Comparison of ENCODE assay signal across 14 cellular contexts in genomic region chr17:39916918-39917317, GRCh38. TPM values are rescaled to one million over a fixed set of nuclear protein-coding genes. Genes with fewer than 3 reads are reported as not detected.
DNase-seq lines count a peak whose midpoint lies in the region; ATAC-seq and TF ChIP-seq lines count a peak whose summit lies in the region.
"Had no signal": no experiment of that assay in that cellular context is flagged by ENCODE, and none has a peak within 500 bp of the region (broad histone marks: within the 10 kb centered on the region; RNA-seq: fewer than 3 reads in every experiment).

No MANE protein-coding gene starts in this region.

- H4K8ac ChIP-seq in mesenchymal stem cell (ENCODE audit: low read length) = no peak overlapping the region

- H2BK12ac ChIP-seq in mesenchymal stem cell (ENCODE audit: low read length in 2 of 2) = no peak overlapping the region

- POLR2A ChIA-PET in HEK293 (lab: Yijun Ruan, JAX) = no interaction called here

- H3K4me3 ChIP-seq in AG10803 (ENCODE audit: low read length) = no peak overlapping the region
- no peak overlapping the region for H3K4me3 ChIP-seq in HEK293 (ENCODE audit: low read depth, low read length)
- no peak overlapping the region for H3K4me3 ChIP-seq in cardiac fibroblast (replicated peaks in 1 of 2; ENCODE audit: low read depth in 2 of 2, low read length in 2 of 2)
- H3K4me3 ChIP-seq in mesenchymal stem cell (ENCODE audit: insufficient read depth in 1 of 2, low read depth in 1 of 2, low read length in 2 of 2) = no peak overlapping the region

- peaks cover 11% of the 10 kb centered on the region for H3K79me1 ChIP-seq in mesenchymal stem cell (replicated peaks; ENCODE audit: low read length, poor library complexity, severe bottlenecking)

- H2BK15ac ChIP-seq in mesenchymal stem cell (ENCODE audit: low read depth, poor library complexity, severe bottlenecking) = no peak overlapping the region

- no peak overlapping the region for H3K9ac ChIP-seq in mesenchymal stem cell (ENCODE audit: low read length)

- H3K18ac ChIP-seq in mesenchymal stem cell (ENCODE audit: low read depth in 1 of 2, low read length in 2 of 2) = no peak overlapping the region

- H2BK120ac ChIP-seq in mesenchymal stem cell (ENCODE audit: low read depth, low read length) = no peak overlapping the region

- intact Hi-C loops in sciatic nerve (cut with DNase I) = no loop called here

- WGBS in mesenchymal stem cell = 85% methylated on average over 6 of the region's 7 CpGs

- CTCF ChIA-PET in HEK293 (lab: Yijun Ruan, JAX) = interaction anchor here (0.6 to 0.9 kb wide), 3 partner anchors 18 to 393 kb away, joined by 3 to 5 read pairs (median 3); no protein-coding TSS in a partner anchor

- H3K36me3 ChIP-seq in HEK293 (ENCODE audit: control insufficient read depth in 2 of 2, insufficient read depth in 1 of 2, low read length in 2 of 2) (peaks cover 4 to 42% of the 10 kb centered on the region in 2 experiments; a peak in 1 of 3 replicates), mesenchymal stem cell (ENCODE audit: control insufficient read depth in 1 of 2, insufficient read depth in 2 of 2, low read depth in 1 of 2, low read length in 2 of 2) (peaks cover 33 to 58% of the 10 kb centered on the region in 2 experiments)

- no peak overlapping the region for H2AK5ac ChIP-seq in mesenchymal stem cell (ENCODE audit: low read length, severe bottlenecking)

- no peaks in the 10 kb centered on the region for H3K27me3 ChIP-seq in mesenchymal stem cell (ENCODE audit: control insufficient read depth in 1 of 2, insufficient read depth in 1 of 2, low read length in 2 of 2)

- peak; percentile 24 for DNase-seq in AG10803 (ENCODE audit: low read depth)
- DNase-seq in cardiac fibroblast (ENCODE audit: low read depth in 2 of 2) = peak; percentile 13 to 18
- DNase-seq in mesenchymal stem cell = peak; percentile 8
- no peak for DNase-seq in NCI-H1092 (lab: John Stamatoyannopoulos, UW)
- no peak for DNase-seq in Ammon's horn (ENCODE audit: low spot score)
- DNase-seq in sciatic nerve (ENCODE audit: low spot score) = no peak
- DNase-seq: central memory CD4-positive, alpha-beta T cell; DMS53; naive B cell; NCI-H1048; substantia nigra; T-helper 1 cell had no signal

- H3K23ac ChIP-seq in mesenchymal stem cell (ENCODE audit: low read length in 2 of 2) = no peak overlapping the region

- ATAC-seq in GM18867 (IDR thresholded peaks at IDR 0.05; ENCODE audit: unreplicated experiment) (no peak), sciatic nerve (no peak)

- H3K27ac ChIP-seq in HEK293 (ENCODE audit: extremely low read depth, low read depth, low read length) (no peak overlapping the region), mesenchymal stem cell (ENCODE audit: low read length, poor library complexity, severe bottlenecking) (no peak overlapping the region)

- no peak overlapping the region for H2BK5ac ChIP-seq in mesenchymal stem cell (ENCODE audit: low read depth, low read length, poor library complexity, severe bottlenecking)

- H3K4ac ChIP-seq in mesenchymal stem cell (ENCODE audit: low read depth in 1 of 2, low read length in 2 of 2) = no peak overlapping the region

- H4K91ac ChIP-seq in mesenchymal stem cell (ENCODE audit: low read length) = no peak overlapping the region

- no peak overlapping the region for H3K4me2 ChIP-seq in mesenchymal stem cell (ENCODE audit: low read length, poor library complexity, severe bottlenecking)

- no peaks in the 10 kb centered on the region for H3K4me1 ChIP-seq in HEK293 (ENCODE audit: control insufficient read depth, insufficient read depth, low read length)
- no peaks in the 10 kb centered on the region for H3K4me1 ChIP-seq in mesenchymal stem cell (ENCODE audit: control insufficient read depth, insufficient read depth, low read depth, low read length)

- H3K9me3 ChIP-seq in HEK293 (ENCODE audit: control insufficient read depth, insufficient read depth, low read depth, low read length) = no peaks in the 10 kb centered on the region
- H3K9me3 ChIP-seq in mesenchymal stem cell (ENCODE audit: control insufficient read depth, low read length) = no peaks in the 10 kb centered on the region

- no peak overlapping the region for H3K14ac ChIP-seq in mesenchymal stem cell (ENCODE audit: low read length in 2 of 2)

- H2AFZ ChIP-seq in mesenchymal stem cell (ENCODE audit: low read depth, low read length) = no peak overlapping the region

- TF ChIP-seq CTCF in AG10803 (conservative IDR thresholded peaks at IDR 0.05; ENCODE audit: low read length) (peak; percentile 44), HEK293 (tag by site-specific recombination; IDR thresholded peaks at IDR 0.05) (no peak), cardiac fibroblast (IDR thresholded peaks at IDR 0.05; ENCODE audit: low read depth, low read length) (peak; percentile 6)

TF ChIP-seq in HEK293, 187 proteins besides CTCF, POLR2A, EP300 and RAD21:
- TF ChIP-seq ZNF23 (tag by site-specific recombination; IDR thresholded peaks at IDR 0.05; ENCODE audit: borderline replicate concordance) (no peak), SETDB1 (IDR thresholded peaks at IDR 0.05; ENCODE audit: insufficient read length, low read length) (peak; percentile 6)

RNA-seq across cellular contexts. Expression of gene GSDMB, which starts 1.5 kb away (rescaled TPM):
- 4.4 TPM for polyA plus RNA-seq in mesenchymal stem cell (2013, experiment 1 of 2)
- polyA plus RNA-seq in mesenchymal stem cell (2013, experiment 2 of 2) = 3.5 TPM
- total RNA-seq in sciatic nerve = 15.2 TPM

RNA-seq across cellular contexts. Expression of gene ORMDL3, which starts 10.5 kb away (rescaled TPM):
- 117 TPM for polyA plus RNA-seq in mesenchymal stem cell (2013, experiment 1 of 2)
- polyA plus RNA-seq in mesenchymal stem cell (2013, experiment 2 of 2) = 129 TPM
- total RNA-seq in sciatic nerve = 39.1 TPM

RNA-seq across cellular contexts. Expression of gene LRRC3C, which starts 10.6 kb away (rescaled TPM):
- polyA plus RNA-seq in mesenchymal stem cell (2013, experiment 1 of 2) = not detected
- polyA plus RNA-seq in mesenchymal stem cell (2013, experiment 2 of 2) = not detected
- not detected for total RNA-seq in sciatic nerve

RNA-seq across cellular contexts. Expression of gene GSDMA, which starts 45.9 kb away (rescaled TPM):
- not detected for polyA plus RNA-seq in mesenchymal stem cell (2013, experiment 1 of 2)
- polyA plus RNA-seq in mesenchymal stem cell (2013, experiment 2 of 2) = not detected
- total RNA-seq in sciatic nerve = 1.5 TPM

RNA-seq across cellular contexts. Expression of gene ZPBP2, which starts 48.9 kb away (rescaled TPM):
- not detected for polyA plus RNA-seq in mesenchymal stem cell (2013, experiment 1 of 2)
- polyA plus RNA-seq in mesenchymal stem cell (2013, experiment 2 of 2) = not detected
- total RNA-seq in sciatic nerve = not detected

Comparison
In these comparisons a context has a peak if more than half of its experiments do, and no peak if none do; other contexts are left out.
1. DNase-seq: peak in AG10803 (single experiment), cardiac fibroblast (2 of 2) and mesenchymal stem cell (single experiment); none in NCI-H1092 (single experiment), Ammon's horn (single experiment) and sciatic nerve (single experiment).